ENCODE assay signal across 7 cellular contexts in the genomic region with DNA sequence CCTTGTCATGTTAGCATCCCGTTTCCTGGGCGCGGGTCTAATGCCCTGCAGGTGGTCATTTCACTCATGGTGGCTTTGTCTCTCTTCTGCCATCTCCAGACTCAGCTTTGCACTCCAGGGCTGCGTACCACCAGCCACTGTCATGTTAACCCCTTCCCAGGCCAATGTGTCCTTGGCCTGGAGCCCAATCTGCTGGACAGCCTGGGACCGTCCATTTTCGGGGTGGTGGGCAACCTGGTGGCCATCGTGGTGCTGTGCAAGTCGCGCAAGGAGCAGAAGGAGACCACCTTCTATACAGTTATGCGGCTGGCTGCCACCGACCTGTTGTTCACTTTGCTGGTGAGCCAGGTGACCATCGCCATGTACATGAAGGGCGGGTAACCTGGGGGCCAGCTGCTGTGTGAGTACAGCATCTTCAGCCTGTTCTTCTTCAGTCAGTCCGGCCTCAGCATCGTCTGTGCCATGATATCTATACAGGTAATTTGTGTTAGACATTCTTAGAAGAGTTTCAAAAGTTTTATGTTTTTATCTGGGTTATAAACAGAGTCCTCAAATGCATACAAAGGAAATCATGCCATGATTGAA.
DNase-seq lines count a peak whose midpoint lies in the region; ATAC-seq and TF ChIP-seq lines count a peak whose summit lies in the region.
"Not testable (repeated sequence)": the region's sequence is repeated elsewhere in the genome, so short reads cannot be mapped to it uniquely, and the experiment has no call there.

No MANE protein-coding gene starts in this region.

- not testable (repeated sequence) for TF ChIP-seq POLR2A in heart left ventricle (IDR thresholded peaks at IDR 0.05); upper lobe of left lung (IDR thresholded peaks at IDR 0.05)

- H3K36me3 Mint-ChIP-seq in WTC11; natural killer cell treated with Interleukin-12 subunit alpha and Interleukin-12 subunit beta and Interleukin-15 and Interleukin-18, amount 100 ng/mL, for 72 hours: not testable (repeated sequence)

- 59 to 69% (median 68%) methylated on average over 10 to 13 of the region's 15 CpGs for WGBS in heart left ventricle, 4 donors
- 57% methylated on average over 13 of the region's 15 CpGs for WGBS in right cardiac atrium
- 65 to 67% methylated on average over 11 to 12 of the region's 15 CpGs for WGBS in upper lobe of left lung, 2 donors

- TF ChIP-seq CTCF in WTC11 (IDR thresholded peaks at IDR 0.05); foreskin keratinocyte (conservative IDR thresholded peaks at IDR 0.05); heart left ventricle (IDR thresholded peaks at IDR 0.05); upper lobe of left lung (IDR thresholded peaks at IDR 0.05): not testable (repeated sequence)

- H3K4me3 ChIP-seq in heart left ventricle; right cardiac atrium (ENCODE audit: low read length); upper lobe of left lung: not testable (repeated sequence)

- not testable (repeated sequence) for H3K27ac ChIP-seq in foreskin keratinocyte; heart left ventricle; right cardiac atrium (ENCODE audit: low read length); upper lobe of left lung

- POLR2A ChIA-PET in WTC11 (lab: Charles Lee), result not testable (repeated sequence)

- H3K9me3 Mint-ChIP-seq in WTC11; natural killer cell treated with Interleukin-12 subunit alpha and Interleukin-12 subunit beta and Interleukin-15 and Interleukin-18, amount 100 ng/mL, for 72 hours: not testable (repeated sequence)

- ATAC-seq in WTC11, result peak; percentile 27
- ATAC-seq in foreskin keratinocyte, result peak; percentile 38
- ATAC-seq in heart left ventricle, result peak in 3 of 4 donors; percentile 20 to 73 (median 39)
- ATAC-seq in right cardiac atrium, result peak; percentile 51 to 77
- ATAC-seq in natural killer cell treated with Interleukin-12 subunit alpha and Interleukin-12 subunit beta and Interleukin-15 and Interleukin-18, amount 100 ng/mL, for 72 hours, result peak; percentile 60 to 67
- ATAC-seq in sciatic nerve, result peak; percentile 68
- peak; percentile 72 to 87 for ATAC-seq in upper lobe of left lung (ENCODE audit: low FRiP score in 2 of 2)

- H3K9me3 ChIP-seq in heart left ventricle (peaks cover 0 to 14% (median 7%) of the 10 kb centered on the region in 12 donors), upper lobe of left lung (peaks cover 0 to 14% (median 5%) of the 10 kb centered on the region in 4 donors)
- H3K9me3 ChIP-seq in right cardiac atrium (ENCODE audit: control insufficient read depth, low read length), result not testable (repeated sequence)

- intact Hi-C loops in heart left ventricle (cut with DNase I); right cardiac atrium (cut with DNase I); sciatic nerve (cut with DNase I): not testable (repeated sequence)

- H3K4me3 Mint-ChIP-seq in WTC11; natural killer cell treated with Interleukin-12 subunit alpha and Interleukin-12 subunit beta and Interleukin-15 and Interleukin-18, amount 100 ng/mL, for 72 hours: not testable (repeated sequence)

- CTCF ChIA-PET in WTC11 (lab: Charles Lee), result not testable (repeated sequence)

- not testable (repeated sequence) for H3K4me1 ChIP-seq in foreskin keratinocyte; heart left ventricle; right cardiac atrium (ENCODE audit: control insufficient read depth, insufficient read depth, low read length); upper lobe of left lung

- not testable (repeated sequence) for TF ChIP-seq EP300 in upper lobe of left lung (IDR thresholded peaks at IDR 0.05)

- peaks cover 76% of the 10 kb centered on the region for H3K27me3 Mint-ChIP-seq in WTC11 (ENCODE audit: low read depth)
- H3K27me3 Mint-ChIP-seq in natural killer cell treated with Interleukin-12 subunit alpha and Interleukin-12 subunit beta and Interleukin-15 and Interleukin-18, amount 100 ng/mL, for 72 hours, result peaks cover 14 to 25% of the 10 kb centered on the region in 2 donors

- not testable (repeated sequence) for DNase-seq in WTC11 (ENCODE audit: low spot score); foreskin keratinocyte; natural killer cell treated with Interleukin-12 subunit alpha and Interleukin-12 subunit beta and Interleukin-15 and Interleukin-18, amount 100 ng/mL, for 72 hours (ENCODE audit: low spot score); sciatic nerve (ENCODE audit: low spot score)
- DNase-seq in heart left ventricle (peak in 1 of 5 donors; percentile 28), right cardiac atrium (peak in 1 of 3 donors; percentile 35), upper lobe of left lung (peak in 1 of 2 donors; percentile 14)

- H3K4me1 Mint-ChIP-seq in WTC11; natural killer cell treated with Interleukin-12 subunit alpha and Interleukin-12 subunit beta and Interleukin-15 and Interleukin-18, amount 100 ng/mL, for 72 hours (ENCODE audit: low read depth in 2 of 2): not testable (repeated sequence)

- H3K27ac Mint-ChIP-seq in WTC11; natural killer cell treated with Interleukin-12 subunit alpha and Interleukin-12 subunit beta and Interleukin-15 and Interleukin-18, amount 100 ng/mL, for 72 hours: not testable (repeated sequence)

- H3K27me3 ChIP-seq in foreskin keratinocyte, result peaks cover 17% of the 10 kb centered on the region
- H3K27me3 ChIP-seq in heart left ventricle, result peaks cover 2 to 21% (median 10%) of the 10 kb centered on the region in 9 donors
- H3K27me3 ChIP-seq in right cardiac atrium (ENCODE audit: control insufficient read depth, insufficient read depth); upper lobe of left lung: not testable (repeated sequence)

- H3K36me3 ChIP-seq in heart left ventricle, upper lobe of left lung: not testable (repeated sequence)

Comparison
In these comparisons a context has a peak if more than half of its experiments do, and no peak if none do; other contexts are left out.
1. ATAC-seq: peak in every context shown above with its lines; median percentile 80 in upper lobe of left lung; 68 in sciatic nerve; 64 in right cardiac atrium; 64 in natural killer cell treated with Interleukin-12 subunit alpha and Interleukin-12 subunit beta and Interleukin-15 and Interleukin-18, amount 100 ng/mL, for 72 hours; 39 in heart left ventricle; 38 in foreskin keratinocyte; 27 in WTC11.